ENCODE assay signal across 9 cellular contexts in the genomic region with DNA sequence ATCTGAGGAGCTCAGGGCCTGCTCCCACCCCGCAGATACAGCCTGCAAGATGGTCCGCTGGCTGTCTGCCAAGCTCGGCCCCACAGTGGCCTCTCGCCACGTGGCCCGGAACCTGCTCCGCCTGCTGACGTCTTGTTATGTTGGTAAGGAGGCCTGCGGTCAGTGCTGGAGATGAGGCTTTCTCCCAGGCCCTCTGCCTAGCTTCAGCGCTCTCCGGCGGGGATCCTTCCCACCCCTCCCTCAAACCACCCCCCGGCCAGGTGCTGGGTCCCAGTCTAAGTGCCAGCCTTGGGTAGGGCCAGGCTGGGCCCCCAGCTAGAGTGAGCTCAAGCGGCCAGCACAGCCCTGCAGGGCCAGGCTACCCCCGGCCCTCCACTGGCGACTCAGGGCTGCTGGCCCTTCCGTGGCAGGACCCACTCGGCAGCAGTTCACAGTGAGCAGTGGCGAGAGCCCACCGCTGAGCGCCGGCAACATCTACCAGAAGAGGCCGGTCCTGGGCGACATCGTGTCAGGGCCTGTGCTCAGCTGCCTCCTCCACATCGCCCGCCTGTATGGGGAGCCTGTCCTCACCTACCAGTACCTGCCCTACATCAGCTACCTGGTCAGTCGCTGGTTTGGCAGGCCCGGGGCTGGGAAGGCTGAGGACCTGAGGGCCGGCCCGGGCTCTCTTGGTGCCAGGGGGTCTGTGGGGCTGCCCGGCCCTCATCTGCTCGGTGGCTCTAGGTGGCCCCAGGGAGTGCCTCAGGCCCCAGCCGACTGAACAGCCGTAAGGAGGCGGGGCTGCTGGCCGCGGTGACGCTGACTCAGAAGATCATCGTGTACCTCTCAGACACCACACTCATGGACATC. TPM values are rescaled to one million over a fixed set of nuclear protein-coding genes. Genes with fewer than 3 reads are reported as not detected.
DNase-seq lines count a peak whose midpoint lies in the region; ATAC-seq and TF ChIP-seq lines count a peak whose summit lies in the region.
"Had no signal": no experiment of that assay in that cellular context is flagged by ENCODE, and none has a peak within 500 bp of the region (broad histone marks: within the 10 kb centered on the region; RNA-seq: fewer than 3 reads in every experiment).

No MANE protein-coding gene starts in this region.

- H3K36me3 ChIP-seq in right lobe of liver (peaks cover 0 to 17% (median 2%) of the 10 kb centered on the region in 4 donors), thyroid gland (peaks cover 16 to 29% of the 10 kb centered on the region in 2 donors)

- H3K9me3 ChIP-seq in right lobe of liver (no peaks in the 10 kb centered on the region), thyroid gland (no peaks in the 10 kb centered on the region)

- no peak for TF ChIP-seq POLR2A in right lobe of liver (IDR thresholded peaks at IDR 0.05)
- TF ChIP-seq POLR2A in thyroid gland (IDR thresholded peaks at IDR 0.05): no peak

- no peaks in the 10 kb centered on the region for H3K27me3 ChIP-seq in right lobe of liver
- H3K27me3 ChIP-seq in thyroid gland: no peaks in the 10 kb centered on the region

- WGBS in right lobe of liver (ENCODE audit: insufficient coverage, low coverage, low lambda C conversion rate, missing lambda C conversion rate): 90% methylated on average over 6 of the region's 40 CpGs
- 80 to 90% methylated on average over 2 to 13 of the region's 40 CpGs for WGBS in thyroid gland, 2 donors

- H3K4me3 ChIP-seq in right lobe of liver: no peak overlapping the region
- H3K4me3 ChIP-seq in thyroid gland (replicated peaks in 1 of 3): no peak overlapping the region

- DNase-seq in M059J (ENCODE audit: low read depth) (peak; percentile 46), cerebellar cortex (ENCODE audit: low spot score) (peak; percentile 69), right lobe of liver (peak in 2 of 3 donors; percentile 71), thyroid gland (peak; percentile 53 to 54), GM10248 (ENCODE audit: extremely low spot score) (no peak)
- no peak for DNase-seq in activated CD4-positive, alpha-beta T cell treated with anti-CD3 and anti-CD28 coated beads, Interleukin-2, amount 50 U/mL, for 48 hours
- DNase-seq: activated gamma-delta T cell had no signal

- H3K27ac ChIP-seq in right lobe of liver: peak overlapping the region; percentile 24 to 57 (median 31)
- H3K27ac ChIP-seq in thyroid gland: peak overlapping the region; percentile 39 to 76 (median 61)

- no peak for TF ChIP-seq CTCF in right lobe of liver (IDR thresholded peaks at IDR 0.05)
- TF ChIP-seq CTCF in thyroid gland (IDR thresholded peaks at IDR 0.05): no peak
- no peak for TF ChIP-seq CTCF in GM10248 (IDR thresholded peaks at IDR 0.05; ENCODE audit: control extremely low read depth, extremely low read depth, low read depth, missing control alignments)

- ATAC-seq in right lobe of liver: peak; percentile 8 to 47 (median 22)
- ATAC-seq in GM21723 (IDR thresholded peaks at IDR 0.05; ENCODE audit: unreplicated experiment): no peak
- ATAC-seq in HG03342 (IDR thresholded peaks at IDR 0.05; ENCODE audit: unreplicated experiment): no peak

- H3K4me1 ChIP-seq in right lobe of liver: peaks cover 0 to 23% (median 6%) of the 10 kb centered on the region in 4 donors
- H3K4me1 ChIP-seq in thyroid gland: peaks cover 0 to 9% of the 10 kb centered on the region in 2 donors

- intact Hi-C loops in right lobe of liver (cut with DNase I): no loop called here
- intact Hi-C loops in thyroid gland (cut with DNase I): no loop called here

- POLR2A ChIA-PET in GM10248 (lab: Yijun Ruan, JAX): interaction anchor here (1.0 to 1.1 kb wide), 2 partner anchors 14 to 101 kb away, joined by 6 to 8 read pairs; no protein-coding TSS in a partner anchor

- CTCF ChIA-PET in GM10248 (lab: Yijun Ruan, JAX): interaction anchor here (2.8 to 3.2 kb wide), 2 partner anchors 9 to 14 kb away, joined by 9 to 26 read pairs; no protein-coding TSS in a partner anchor

RNA-seq across cellular contexts. Expression of gene WDR81, which starts 6.1 kb away (rescaled TPM):
- total RNA-seq in M059J (2014; rRNA removed; shearing (Covaris generic)): 4.0 and 9.5 TPM in 2 replicates
- total RNA-seq in right lobe of liver: 10 to 100 TPM; 23.0 to 27.2 (median 23.9) TPM
- 10 to 100 TPM; 25.6 to 31.0 (median 30.3) TPM for total RNA-seq in thyroid gland

RNA-seq across cellular contexts. Expression of gene SERPINF2, which starts 12.1 kb away (rescaled TPM):
- total RNA-seq in M059J (2014; rRNA removed; shearing (Covaris generic)): 0.05 TPM in 1 of 2 replicates, not detected in the other
- total RNA-seq in right lobe of liver (1,000 to 10,000 TPM; 1,040 to 1,391 (median 1,137) TPM), thyroid gland (1 to 10 TPM; 4.3 to 9.7 (median 7.1) TPM)

RNA-seq across cellular contexts. Expression of gene TLCD2, which starts 20.4 kb away (rescaled TPM):
- total RNA-seq in M059J (2014; rRNA removed; shearing (Covaris generic)): 0.02 and 0.32 TPM in 2 replicates
- total RNA-seq in right lobe of liver (10 to 100 TPM in 1 of 6 experiments, 1 to 10 TPM in 5; 2.5 to 17.7 (median 3.7) TPM), thyroid gland (1 to 10 TPM; 1.7 to 5.6 (median 3.7) TPM)

RNA-seq across cellular contexts. Expression of gene SERPINF1, which starts 31.3 kb away (rescaled TPM):
- not detected in 2 replicates for total RNA-seq in M059J (2014; rRNA removed; shearing (Covaris generic))
- 1,000 to 10,000 TPM in 2 of 6 experiments, 100 to 1,000 TPM in 4; 621 to 1,110 (median 800) TPM for total RNA-seq in right lobe of liver
- total RNA-seq in thyroid gland: 1,000 to 10,000 TPM in 1 of 4 donors, 100 to 1,000 TPM in 3; 289 to 1,632 (median 420) TPM

RNA-seq across cellular contexts. Expression of gene PRPF8, which starts 45.9 kb away (rescaled TPM):
- 52.3 and 92.8 TPM in 2 replicates for total RNA-seq in M059J (2014; rRNA removed; shearing (Covaris generic))
- 100 to 1,000 TPM in 3 of 6 experiments, 10 to 100 TPM in 3; 79.3 to 116 (median 102) TPM for total RNA-seq in right lobe of liver
- 100 to 1,000 TPM; 181 to 256 (median 242) TPM for total RNA-seq in thyroid gland

Comparison
In these comparisons a context has a peak if more than half of its experiments do, and no peak if none do; other contexts are left out.
1. DNase-seq: peak in M059J (single experiment), cerebellar cortex (single experiment), right lobe of liver (2 of 3) and thyroid gland (2 of 2); none in GM10248 (single experiment) and activated CD4-positive, alpha-beta T cell treated with anti-CD3 and anti-CD28 coated beads, Interleukin-2, amount 50 U/mL, for 48 hours (0 of 2).
2. ATAC-seq: peak in right lobe of liver (4 of 4); none in GM21723 (single experiment) and HG03342 (single experiment).
3. RNA of gene SERPINF2, which starts 12.1 kb away (total RNA-seq): 1,040 to 1,391 TPM in right lobe of liver; 4.3 to 9.7 TPM in thyroid gland and 0.05 TPM in M059J; every median in the first group is over 10 times any median in the second.